Comparison of ENCODE assay signal across 11 cellular contexts in the genomic region with DNA sequence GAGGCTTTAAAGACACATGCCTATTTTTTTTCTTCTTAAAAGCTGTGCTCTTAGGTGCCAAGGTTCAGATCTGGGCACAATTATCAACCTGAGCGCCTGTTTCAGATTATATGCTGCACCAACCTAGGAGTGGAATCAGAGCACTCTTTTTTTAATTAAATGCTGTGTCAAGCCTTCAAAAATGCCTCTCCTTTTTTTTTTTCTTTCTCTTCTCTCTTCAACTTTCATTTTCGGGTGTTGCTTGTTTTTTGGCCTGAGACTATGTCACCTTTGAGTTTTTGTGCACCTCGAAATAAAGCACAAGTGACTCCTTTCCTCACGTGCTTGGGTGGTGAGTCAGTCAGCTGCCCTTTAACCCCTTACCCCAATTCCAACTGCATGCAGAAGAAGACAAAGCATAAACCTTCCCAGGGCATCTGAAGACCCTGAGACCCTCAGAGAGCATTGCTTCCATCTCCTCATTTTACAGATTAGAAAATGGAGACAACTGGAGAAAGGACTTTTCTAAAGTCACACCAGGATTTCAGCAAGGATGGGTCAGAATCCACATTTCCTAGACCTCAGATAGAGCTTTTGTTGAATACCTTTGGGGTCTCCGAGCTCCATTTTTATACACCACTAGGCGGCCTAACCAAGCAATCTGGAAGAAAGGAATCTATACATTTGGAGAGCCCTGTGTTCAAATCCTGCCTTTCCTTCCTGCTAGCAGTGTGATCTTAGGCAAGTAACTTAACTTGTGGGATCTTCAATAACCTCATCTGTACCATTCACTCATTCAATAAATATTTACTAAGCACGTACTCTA. TPM values are rescaled to one million over a fixed set of nuclear protein-coding genes. Genes with fewer than 3 reads are reported as not detected.
DNase-seq lines count a peak whose midpoint lies in the region; ATAC-seq and TF ChIP-seq lines count a peak whose summit lies in the region.
"Had no signal": no experiment of that assay in that cellular context is flagged by ENCODE, and none has a peak within 500 bp of the region (broad histone marks: within the 10 kb centered on the region; RNA-seq: fewer than 3 reads in every experiment).

No MANE protein-coding gene starts in this region.

- H3K36me3 ChIP-seq in HCT116 (ENCODE audit: control insufficient read depth in 1 of 2, insufficient read depth in 2 of 2, low read length in 2 of 2) (no peaks in the 10 kb centered on the region), body of pancreas (replicated peaks in 1 of 2; ENCODE audit: insufficient read depth in 1 of 2, low read depth in 2 of 2) (no peaks in the 10 kb centered on the region), adrenal gland (replicated peaks in 1 of 2) (no peaks in the 10 kb centered on the region)
- H3K36me3 ChIP-seq in naive thymus-derived CD4-positive, alpha-beta T cell (ENCODE audit: control insufficient read depth in 2 of 3, insufficient read depth in 3 of 3, low read length in 3 of 3), result no peaks in the 10 kb centered on the region

- in situ Hi-C loops in GM13977 (cut with MboI; ENCODE audit: low pct_unique_long_range_greater_than_20kb, low sequenced_read_pairs, unreplicated experiment), result no loop called here

- TF ChIP-seq POLR2A in HCT116 (IDR thresholded peaks at IDR 0.05; ENCODE audit: borderline replicate concordance, extremely low read depth, insufficient read depth, insufficient read length) (no peak), body of pancreas (IDR thresholded peaks at IDR 0.05) (no peak), adrenal gland (IDR thresholded peaks at IDR 0.05) (no peak)

- no peaks in the 10 kb centered on the region for H3K9me3 ChIP-seq in HCT116 (ENCODE audit: control insufficient read depth in 1 of 2, insufficient read depth in 1 of 2, low read depth in 1 of 2, low read length in 2 of 2)
- H3K9me3 ChIP-seq in body of pancreas, result no peaks in the 10 kb centered on the region
- H3K9me3 ChIP-seq in naive thymus-derived CD4-positive, alpha-beta T cell (ENCODE audit: control insufficient read depth in 2 of 3, low read length in 3 of 3), result no peaks in the 10 kb centered on the region
- H3K9me3 ChIP-seq in adrenal gland (replicated peaks in 1 of 3), result no peaks in the 10 kb centered on the region

- no peak overlapping the region for H2AFZ ChIP-seq in HCT116 (ENCODE audit: low read depth, low read length, poor library complexity, severe bottlenecking)

- H3K27me3 ChIP-seq in HCT116 (ENCODE audit: insufficient read depth, low read length) (peaks cover 22% of the 10 kb centered on the region), body of pancreas (no peaks in the 10 kb centered on the region), adrenal gland (no peaks in the 10 kb centered on the region)
- H3K27me3 ChIP-seq in naive thymus-derived CD4-positive, alpha-beta T cell (ENCODE audit: control insufficient read depth in 2 of 2, insufficient read depth in 2 of 2, low read length in 2 of 2), result no peaks in the 10 kb centered on the region

- H3K4me1 ChIP-seq in HCT116 (ENCODE audit: control insufficient read depth in 1 of 2, insufficient read depth in 2 of 2, low read length in 2 of 2) (no peaks in the 10 kb centered on the region), body of pancreas (peaks cover 6% of the 10 kb centered on the region), adrenal gland (replicated peaks in 1 of 2) (no peaks in the 10 kb centered on the region)
- no peaks in the 10 kb centered on the region for H3K4me1 ChIP-seq in naive thymus-derived CD4-positive, alpha-beta T cell (ENCODE audit: control insufficient read depth in 2 of 2, insufficient read depth in 2 of 2, low read length in 2 of 2)

- no peak overlapping the region for H3K4me3 Mint-ChIP-seq in mesothelial cell of epicardium
- H3K4me3 Mint-ChIP-seq in naive thymus-derived CD4-positive, alpha-beta T cell, result no peak overlapping the region
- H3K4me3 Mint-ChIP-seq: activated T-cell treated with anti-CD3 and anti-CD28 coated beads, Interleukin-2, amount 50 U/mL, for 72 hours had no signal

- DNase-seq in AG04449 (ENCODE audit: low read depth, low spot score), result no peak
- no peak for DNase-seq in HCT116 (ENCODE audit: low read depth, low spot score)
- DNase-seq in body of pancreas, result no peak
- DNase-seq in mesothelial cell of epicardium (ENCODE audit: low spot score in 2 of 2, unreplicated experiment in 2 of 2), result no peak
- no peak for DNase-seq in GM13977 (ENCODE audit: low spot score)
- no peak for DNase-seq in naive thymus-derived CD4-positive, alpha-beta T cell
- DNase-seq in adrenal gland, result no peak
- no peak for DNase-seq in SHP77 treated with DMSO at 0.1 percent for 48 hours (lab: John Stamatoyannopoulos, UW)
- DNase-seq: activated T-cell treated with anti-CD3 and anti-CD28 coated beads, Interleukin-2, amount 50 U/mL, for 72 hours; COR-L47; NCI-H2081 treated with DMSO at 0.1 percent for 48 hours had no signal

- 71% methylated on average over 7 of the region's 7 CpGs for WGBS in body of pancreas, 2 donors
- WGBS in adrenal gland, 4 donors, result 68 to 75% (median 70%) methylated on average over 7 of the region's 7 CpGs

- CTCF ChIA-PET in AG04449 (lab: Yijun Ruan, JAX), result interaction anchor here (1.0 to 8.2 kb wide), 11 partner anchors 9 to 258 kb away, joined by 3 to 43 read pairs (median 4); a partner anchor contains a TSS
- CTCF ChIA-PET in HCT116 (lab: Charles Lee), result no interaction called here
- CTCF ChIA-PET in naive thymus-derived CD4-positive, alpha-beta T cell (lab: Charles Lee), result no interaction called here

- no peaks in the 10 kb centered on the region for H3K9me3 Mint-ChIP-seq in mesothelial cell of epicardium
- peaks cover 0 to 5% (median 0%) of the 10 kb centered on the region in 11 donors for H3K9me3 Mint-ChIP-seq in naive thymus-derived CD4-positive, alpha-beta T cell
- H3K9me3 Mint-ChIP-seq: activated T-cell treated with anti-CD3 and anti-CD28 coated beads, Interleukin-2, amount 50 U/mL, for 72 hours had no signal

- no peak overlapping the region for H3K9ac ChIP-seq in HCT116 (ENCODE audit: low read length)

- POLR2A ChIA-PET in AG04449 (lab: Yijun Ruan, JAX) (interaction anchor here (1.6 kb wide), 1 partner anchor 39 kb away, joined by 5 read pairs; no protein-coding TSS in a partner anchor), HCT116 (lab: Charles Lee) (no interaction called here)
- POLR2A ChIA-PET in naive thymus-derived CD4-positive, alpha-beta T cell (lab: Charles Lee), result no interaction called here

- H3K79me2 ChIP-seq in HCT116 (ENCODE audit: insufficient read depth, low read length), result no peaks in the 10 kb centered on the region

- no TSS peak for BruUV-seq in HCT116 (replicated peaks; lab: Mats Ljungman, UMichigan)

- H3K36me3 Mint-ChIP-seq in mesothelial cell of epicardium, result no peaks in the 10 kb centered on the region
- H3K36me3 Mint-ChIP-seq in naive thymus-derived CD4-positive, alpha-beta T cell, result no peaks in the 10 kb centered on the region

- peak overlapping the region; percentile 87 for H3K27ac Mint-ChIP-seq in mesothelial cell of epicardium
- H3K27ac Mint-ChIP-seq in naive thymus-derived CD4-positive, alpha-beta T cell, result no peak overlapping the region
- H3K27ac Mint-ChIP-seq: activated T-cell treated with anti-CD3 and anti-CD28 coated beads, Interleukin-2, amount 50 U/mL, for 72 hours had no signal

- peaks cover 44% of the 10 kb centered on the region for H3K4me1 Mint-ChIP-seq in mesothelial cell of epicardium
- peaks cover 0 to 4% (median 0%) of the 10 kb centered on the region in 7 donors for H3K4me1 Mint-ChIP-seq in naive thymus-derived CD4-positive, alpha-beta T cell

- intact Hi-C loops in HCT116 (cut with micrococcal nuclease) (no loop called here), body of pancreas (cut with DNase I) (no loop called here), adrenal gland (cut with DNase I) (no loop called here)
- intact Hi-C loops in naive thymus-derived CD4-positive, alpha-beta T cell (cut with micrococcal nuclease), result no loop called here

- RAD21 ChIA-PET in HCT116 (lab: Charles Lee; ENCODE audit: low non-redundant PET in 1 of 2, low total read pairs in 2 of 2, uncharacterized antibody in 2 of 2, unreplicated experiment in 2 of 2), result no interaction called here

- TF ChIP-seq RAD21 in HCT116 (IDR thresholded peaks at IDR 0.05; ENCODE audit: low read depth), result no peak

- H3K27me3 Mint-ChIP-seq in mesothelial cell of epicardium (ENCODE audit: low read depth), result no peaks in the 10 kb centered on the region
- H3K27me3 Mint-ChIP-seq in naive thymus-derived CD4-positive, alpha-beta T cell, result peaks cover 2 to 36% (median 16%) of the 10 kb centered on the region in 5 donors

- no peaks in the 10 kb centered on the region for H3K9me2 ChIP-seq in HCT116 (ENCODE audit: insufficient read depth)

- TF ChIP-seq CTCF in AG04449 (IDR thresholded peaks at IDR 0.05; ENCODE audit: insufficient read depth, low read length, missing control alignments) (no peak), HCT116 (IDR thresholded peaks at IDR 0.05 in 2 of 3, conservative IDR thresholded peaks at IDR 0.05 in 1 of 3; ENCODE audit: borderline replicate concordance in 1 of 3, insufficient read depth in 1 of 3, low read depth in 2 of 3, low read length in 2 of 3) (no peak), body of pancreas (IDR thresholded peaks at IDR 0.05) (no peak), mesothelial cell of epicardium (IDR thresholded peaks at IDR 0.05; ENCODE audit: unreplicated experiment) (no peak), GM13977 (IDR thresholded peaks at IDR 0.05; ENCODE audit: extremely low read depth, insufficient read depth, missing control alignments) (no peak), adrenal gland (IDR thresholded peaks at IDR 0.05) (no peak)

- no peaks in the 10 kb centered on the region for H4K20me1 ChIP-seq in HCT116 (ENCODE audit: insufficient read depth)

- no peak for ATAC-seq in HCT116
- ATAC-seq in body of pancreas, result no peak
- no peak for ATAC-seq in naive thymus-derived CD4-positive, alpha-beta T cell
- ATAC-seq: activated T-cell treated with anti-CD3 and anti-CD28 coated beads, Interleukin-2, amount 50 U/mL, for 72 hours had no signal

- H3K4me3 ChIP-seq in AG04449 (ENCODE audit: low read depth, low read length) (peak overlapping the region; percentile 52), HCT116 (replicated peaks in 1 of 2; ENCODE audit: low read depth in 1 of 2, low read length in 2 of 2) (no peak overlapping the region), body of pancreas (no peak overlapping the region), adrenal gland (peak overlapping the region in 1 of 4 donors; percentile 3)
- no peak overlapping the region for H3K4me3 ChIP-seq in naive thymus-derived CD4-positive, alpha-beta T cell (ENCODE audit: low read length)

- H3K27ac ChIP-seq in HCT116 (ENCODE audit: low read depth, low read length) (no peak overlapping the region), body of pancreas (peak overlapping the region in 3 of 4 donors; percentile 41 to 64 (median 60)), adrenal gland (peak overlapping the region in 2 of 5 donors; percentile 72 to 78)
- H3K27ac ChIP-seq in naive thymus-derived CD4-positive, alpha-beta T cell (ENCODE audit: low read depth, low read length), result no peak overlapping the region

- 0 out of 2 replicates have a peak overlapping the region, but pooled peaks have one; percentile 13 for H3K4me2 ChIP-seq in HCT116 (ENCODE audit: low read length)

RNA-seq across cellular contexts. Expression of a gene that starts 0.6 kb away (rescaled TPM):
- total RNA-seq in HCT116 (2021; ENCODE audit: unreplicated experiment) (0.05 TPM), body of pancreas (10 to 100 TPM; 23.4 to 41.5 TPM), mesothelial cell of epicardium (41.3 to 46.2 TPM (median 43.2 TPM) in 3 replicates), adrenal gland (10 to 100 TPM in 2 of 8 donors, 1 to 10 TPM in 6; 5.4 to 14.4 (median 9.1) TPM)
- polyA plus RNA-seq in HCT116 (2012), result 0.01 TPM in 1 of 2 replicates, not detected in the other
- under 1 TPM in 1 of 5 experiments, not detected in 4; 0.22 TPM for total RNA-seq in naive thymus-derived CD4-positive, alpha-beta T cell
- polyA plus RNA-seq in naive thymus-derived CD4-positive, alpha-beta T cell, result not detected
- polyA plus RNA-seq in adrenal gland, result 1 to 10 TPM; 1.3 to 2.6 (median 2.2) TPM

Comparison
In these comparisons a context has a peak if more than half of its experiments do, and no peak if none do; other contexts are left out.
1. H3K27ac ChIP-seq: peak in body of pancreas (3 of 4); none in HCT116 (single experiment) and naive thymus-derived CD4-positive, alpha-beta T cell (single experiment).